Comparison of ENCODE assay signal across 26 cellular contexts in the genomic region with DNA sequence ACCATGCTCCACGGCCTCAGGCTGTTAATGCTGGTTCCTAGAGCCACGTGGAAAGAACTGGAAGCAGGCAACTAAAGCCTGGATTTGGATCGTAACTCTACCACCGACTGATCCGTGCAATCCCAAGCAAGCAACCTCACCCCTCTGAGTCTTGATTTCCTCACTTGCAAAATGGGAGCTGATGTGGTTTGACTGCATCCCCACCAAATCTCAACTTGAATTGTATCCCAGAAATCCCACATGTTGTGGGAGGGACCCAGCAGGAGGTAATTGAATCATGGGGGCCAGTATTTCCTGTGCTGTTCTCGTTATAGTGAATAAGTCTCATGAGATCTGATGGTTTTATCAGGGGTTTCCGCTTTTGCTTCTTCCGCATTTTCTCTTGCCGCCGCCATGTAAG. TPM values are rescaled to one million over a fixed set of nuclear protein-coding genes. Genes with fewer than 3 reads are reported as not detected.
DNase-seq lines count a peak whose midpoint lies in the region; ATAC-seq and TF ChIP-seq lines count a peak whose summit lies in the region.
"Had no signal": no experiment of that assay in that cellular context is flagged by ENCODE, and none has a peak within 500 bp of the region (broad histone marks: within the 10 kb centered on the region; RNA-seq: fewer than 3 reads in every experiment).

No MANE protein-coding gene starts in this region.

- H3K27me3 ChIP-seq in breast epithelium = no peaks in the 10 kb centered on the region
- H3K27me3 ChIP-seq in mammary epithelial cell (ENCODE audit: insufficient read depth, low read length) = no peaks in the 10 kb centered on the region
- peaks cover 4% of the 10 kb centered on the region for H3K27me3 ChIP-seq in adipocyte (replicated peaks; ENCODE audit: control insufficient read depth, insufficient read depth, low read length)
- no peaks in the 10 kb centered on the region for H3K27me3 ChIP-seq in naive thymus-derived CD4-positive, alpha-beta T cell (ENCODE audit: control insufficient read depth in 2 of 2, insufficient read depth in 2 of 2, low read length in 2 of 2)
- no peaks in the 10 kb centered on the region for H3K27me3 ChIP-seq in SK-N-SH (ENCODE audit: insufficient read depth)
- H3K27me3 ChIP-seq: cardiac muscle cell, gastroesophageal sphincter, vagina had no signal

- 81% methylated on average over 9 of the region's 10 CpGs for WGBS in mammary epithelial cell (ENCODE audit: low coverage, missing lambda C conversion rate)
- WGBS in SK-N-SH (ENCODE audit: low lambda C conversion rate) = 69% methylated on average over 10 of the region's 10 CpGs

- H3K27ac ChIP-seq in breast epithelium (no peak overlapping the region), mammary epithelial cell (ENCODE audit: insufficient read depth, low read depth, low read length) (no peak overlapping the region), SK-N-SH (ENCODE audit: low read depth in 2 of 2, low read length in 1 of 2) (no peak overlapping the region)
- H3K27ac ChIP-seq in naive thymus-derived CD4-positive, alpha-beta T cell (ENCODE audit: low read depth, low read length) = no peak overlapping the region
- H3K27ac ChIP-seq: 22Rv1, cardiac muscle cell, coronary artery, gastroesophageal sphincter, PC-9, psoas muscle, thoracic aorta, vagina had no signal

- TF ChIP-seq CTCF in breast epithelium (IDR thresholded peaks at IDR 0.05) (no peak), mammary epithelial cell (conservative IDR thresholded peaks at IDR 0.05 in 1 of 2, IDR thresholded peaks at IDR 0.05 in 1 of 2; ENCODE audit: extremely low read depth in 1 of 2, insufficient read depth in 1 of 2, low read depth in 1 of 2, low read length in 2 of 2) (no peak), SK-N-SH (IDR thresholded peaks at IDR 0.05) (no peak)

- no peaks in the 10 kb centered on the region for H3K79me2 ChIP-seq in mammary epithelial cell (ENCODE audit: insufficient read depth, low read length)
- no peaks in the 10 kb centered on the region for H3K79me2 ChIP-seq in SK-N-SH (ENCODE audit: insufficient read depth)

- H3K4me2 ChIP-seq in mammary epithelial cell (ENCODE audit: insufficient read depth, low read depth, low read length) = no peak overlapping the region
- H3K4me2 ChIP-seq in SK-N-SH = no peak overlapping the region

- H3K27ac Mint-ChIP-seq in naive thymus-derived CD4-positive, alpha-beta T cell = no peak overlapping the region
- H3K27ac Mint-ChIP-seq: activated CD8-positive, alpha-beta memory T cell treated with anti-CD3 and anti-CD28 coated beads, Interleukin-2, amount 10 ng/mL, durations not matched to agents 7 days and 5 days; activated T-cell treated with anti-CD3 and anti-CD28 coated beads, Interleukin-2, amount 50 U/mL, for 72 hours; IgD-negative memory B cell; naive B cell; WTC11 had no signal

- in situ Hi-C loops in mammary epithelial cell (cut with MboI; ENCODE audit: low sequenced_read_pairs in 2 of 2) = loop anchor here in 1 of 2 donors (10.0 kb wide), 1 partner anchor 151 kb away; a partner anchor contains a TSS

- no peaks in the 10 kb centered on the region for H3K4me1 ChIP-seq in breast epithelium
- peaks cover 7% of the 10 kb centered on the region for H3K4me1 ChIP-seq in mammary epithelial cell (ENCODE audit: insufficient read depth, low read length)
- peaks cover 3% of the 10 kb centered on the region for H3K4me1 ChIP-seq in adipocyte (ENCODE audit: control insufficient read depth, insufficient read depth, low read length)
- H3K4me1 ChIP-seq in naive thymus-derived CD4-positive, alpha-beta T cell (ENCODE audit: control insufficient read depth in 2 of 2, insufficient read depth in 2 of 2, low read length in 2 of 2) = no peaks in the 10 kb centered on the region
- peaks cover 0 to 6% of the 10 kb centered on the region in 2 experiments; a peak in 1 of 4 replicates for H3K4me1 ChIP-seq in SK-N-SH (ENCODE audit: control insufficient read depth in 1 of 2, insufficient read depth in 2 of 2, low read depth in 1 of 2, low read length in 1 of 2)
- H3K4me1 ChIP-seq: psoas muscle, vagina had no signal

- H3K9me3 Mint-ChIP-seq in naive thymus-derived CD4-positive, alpha-beta T cell = peaks cover 0 to 4% (median 0%) of the 10 kb centered on the region in 11 donors
- H3K9me3 Mint-ChIP-seq: activated T-cell treated with anti-CD3 and anti-CD28 coated beads, Interleukin-2, amount 50 U/mL, for 72 hours had no signal

- no peak overlapping the region for H3K9ac ChIP-seq in mammary epithelial cell (ENCODE audit: insufficient read depth, low read length)
- H3K9ac ChIP-seq in adipocyte (ENCODE audit: low read length) = no peak overlapping the region
- H3K9ac ChIP-seq in SK-N-SH = no peak overlapping the region

- no peak for TF ChIP-seq RAD21 in SK-N-SH (IDR thresholded peaks at IDR 0.05; ENCODE audit: low read length)

- dilution Hi-C loops in mammary epithelial cell (cut with HindIII; ENCODE audit: low sequenced_read_pairs) = no loop called here

- ATAC-seq in GM21529 (IDR thresholded peaks at IDR 0.05; ENCODE audit: unreplicated experiment) = no peak
- no peak for ATAC-seq in naive thymus-derived CD4-positive, alpha-beta T cell
- ATAC-seq in GM21515 (IDR thresholded peaks at IDR 0.05; ENCODE audit: unreplicated experiment) = no peak
- ATAC-seq: Right ventricle myocardium inferior had no signal

- no TSS peak for BruUV-seq in mammary epithelial cell (replicated peaks; lab: Mats Ljungman, UMichigan)

- no peaks in the 10 kb centered on the region for H3K36me3 Mint-ChIP-seq in naive thymus-derived CD4-positive, alpha-beta T cell
- H3K36me3 Mint-ChIP-seq: activated CD8-positive, alpha-beta memory T cell treated with anti-CD3 and anti-CD28 coated beads, Interleukin-2, amount 10 ng/mL, durations not matched to agents 7 days and 5 days; IgD-negative memory B cell; naive B cell had no signal

- H3K4me1 Mint-ChIP-seq in naive thymus-derived CD4-positive, alpha-beta T cell = peaks cover 0 to 5% (median 0%) of the 10 kb centered on the region in 7 donors
- H3K4me1 Mint-ChIP-seq: WTC11 had no signal

- no peak overlapping the region for H3K4me3 Mint-ChIP-seq in naive thymus-derived CD4-positive, alpha-beta T cell
- H3K4me3 Mint-ChIP-seq: activated CD8-positive, alpha-beta memory T cell treated with anti-CD3 and anti-CD28 coated beads, Interleukin-2, amount 10 ng/mL, durations not matched to agents 7 days and 5 days; activated T-cell treated with anti-CD3 and anti-CD28 coated beads, Interleukin-2, amount 50 U/mL, for 72 hours; IgD-negative memory B cell; naive B cell; WTC11 had no signal

- peaks cover 0 to 4% (median 0%) of the 10 kb centered on the region in 5 donors for H3K27me3 Mint-ChIP-seq in naive thymus-derived CD4-positive, alpha-beta T cell

- H3K9me3 ChIP-seq in breast epithelium = no peaks in the 10 kb centered on the region
- H3K9me3 ChIP-seq in mammary epithelial cell (replicated peaks; ENCODE audit: insufficient read depth, low read length) = no peaks in the 10 kb centered on the region
- H3K9me3 ChIP-seq in adipocyte (ENCODE audit: control insufficient read depth, low read length) = no peaks in the 10 kb centered on the region
- H3K9me3 ChIP-seq in naive thymus-derived CD4-positive, alpha-beta T cell (ENCODE audit: control insufficient read depth in 2 of 3, low read length in 3 of 3) = no peaks in the 10 kb centered on the region
- H3K9me3 ChIP-seq in SK-N-SH = no peaks in the 10 kb centered on the region
- H3K9me3 ChIP-seq: gastroesophageal sphincter, psoas muscle, thoracic aorta, vagina had no signal

- H3K4me3 ChIP-seq in breast epithelium (peak overlapping the region in 2 of 3 donors; percentile 4 to 23), mammary epithelial cell (replicated peaks in 1 of 3; ENCODE audit: insufficient read depth in 1 of 3, low read depth in 2 of 3, low read length in 3 of 3) (no peak overlapping the region), adipocyte (ENCODE audit: low read length) (no peak overlapping the region), SK-N-SH (ENCODE audit: low read depth in 2 of 2, low read length in 1 of 2) (no peak overlapping the region)
- no peak overlapping the region for H3K4me3 ChIP-seq in naive thymus-derived CD4-positive, alpha-beta T cell (ENCODE audit: low read length)
- H3K4me3 ChIP-seq: cardiac muscle cell, coronary artery, gastroesophageal sphincter, PC-9, psoas muscle, thoracic aorta, vagina had no signal

- DNase-seq in breast epithelium (ENCODE audit: low spot score in 2 of 2) (no peak), mammary epithelial cell (no peak), adipocyte (ENCODE audit: low read depth) (peak; percentile 39), fibroblast of gingiva (ENCODE audit: low read depth) (peak; percentile 42), SK-N-SH (no peak)
- no peak for DNase-seq in naive thymus-derived CD4-positive, alpha-beta T cell
- DNase-seq: GF-D8, NCI-H524 treated with DMSO at 0.1 percent for 48 hours had no signal

- intact Hi-C loops in breast epithelium (cut with DNase I; ENCODE audit: low total_unique reads) (no loop called here), mammary epithelial cell (cut with micrococcal nuclease) (no loop called here)
- intact Hi-C loops in naive thymus-derived CD4-positive, alpha-beta T cell (cut with micrococcal nuclease) = no loop called here

- no peaks in the 10 kb centered on the region for H3F3A ChIP-seq in SK-N-SH (replicated peaks; ENCODE audit: insufficient read depth)

- no peak overlapping the region for H2AFZ ChIP-seq in mammary epithelial cell (ENCODE audit: low read depth, low read length)
- no peak overlapping the region for H2AFZ ChIP-seq in SK-N-SH (ENCODE audit: low read depth)
- H2AFZ ChIP-seq: PC-9 had no signal

- CTCF ChIA-PET in mammary epithelial cell (lab: Charles Lee; ENCODE audit: low non-redundant PET) (no interaction called here), SK-N-SH (lab: Yijun Ruan, JAX) (interaction anchor here (0.6 to 4.3 kb wide), 50 partner anchors 8 to 277 kb away, joined by 3 to 26 read pairs (median 4); a partner anchor contains a TSS)
- CTCF ChIA-PET in naive thymus-derived CD4-positive, alpha-beta T cell (lab: Charles Lee) = interaction anchor here (0.7 to 1.6 kb wide), 4 partner anchors 18 to 178 kb away, joined by 3 to 5 read pairs (median 3); no protein-coding TSS in a partner anchor

- H4K20me1 ChIP-seq in mammary epithelial cell (ENCODE audit: insufficient read depth, low read length) (no peaks in the 10 kb centered on the region), SK-N-SH (ENCODE audit: insufficient read depth) (no peaks in the 10 kb centered on the region)

- TF ChIP-seq EP300 in SK-N-SH (IDR thresholded peaks at IDR 0.05; ENCODE audit: borderline replicate concordance in 1 of 2, low read depth in 1 of 2, low read length in 1 of 2) = no peak

- H3K9me2 ChIP-seq in SK-N-SH = no peaks in the 10 kb centered on the region

- POLR2A ChIA-PET in naive thymus-derived CD4-positive, alpha-beta T cell (lab: Charles Lee) = no interaction called here
- POLR2A ChIA-PET in SK-N-SH (lab: Yijun Ruan, JAX) = no interaction called here

- no peak for TF ChIP-seq POLR2A in breast epithelium (IDR thresholded peaks at IDR 0.05)

- H3K36me3 ChIP-seq in breast epithelium (no peaks in the 10 kb centered on the region), mammary epithelial cell (ENCODE audit: insufficient read depth, low read length) (no peaks in the 10 kb centered on the region), adipocyte (ENCODE audit: control insufficient read depth, insufficient read depth, low read length, severe bottlenecking) (no peaks in the 10 kb centered on the region), SK-N-SH (replicated peaks in 1 of 2; ENCODE audit: control insufficient read depth in 1 of 2, insufficient read depth in 2 of 2, low read length in 1 of 2) (no peaks in the 10 kb centered on the region)
- H3K36me3 ChIP-seq in naive thymus-derived CD4-positive, alpha-beta T cell (ENCODE audit: control insufficient read depth in 2 of 3, insufficient read depth in 3 of 3, low read length in 3 of 3) = no peaks in the 10 kb centered on the region
- H3K36me3 ChIP-seq: cardiac muscle cell, gastroesophageal sphincter, thoracic aorta, vagina had no signal

RNA-seq across cellular contexts. Expression of a gene that starts 58.3 kb away (rescaled TPM):
- total RNA-seq in breast epithelium (1 to 10 TPM in 2 of 3 donors, not detected in 1; 1.0 to 2.3 TPM), mammary epithelial cell (under 1 TPM; 0.12 to 0.33 TPM)
- polyA plus RNA-seq in mammary epithelial cell (0.03 TPM), SK-N-SH (2012; rRNA removed) (0.48 and 0.55 TPM in 2 replicates)
- not detected for polyA minus RNA-seq in mammary epithelial cell
- 1 to 10 TPM in 1 of 5 experiments, under 1 TPM in 1, not detected in 3; 0.19 to 1.1 TPM for total RNA-seq in naive thymus-derived CD4-positive, alpha-beta T cell
- not detected for polyA plus RNA-seq in naive thymus-derived CD4-positive, alpha-beta T cell
- 0.26 and 0.31 TPM in 2 replicates for polyA plus RNA-seq in SK-N-SH (2012; cell fraction: cytosol; rRNA removed)
- polyA plus RNA-seq in SK-N-SH (2012; cell fraction: nucleus; rRNA removed) = 0.82 and 1.5 TPM in 2 replicates
- total RNA-seq: activated CD8-positive, alpha-beta memory T cell treated with anti-CD3 and anti-CD28 coated beads, Interleukin-2, amount 10 ng/mL, durations not matched to agents 7 days and 5 days; left lobe of liver; Right ventricle myocardium inferior; vagina had no signal
- polyA plus RNA-seq: BJ, IgD-negative memory B cell had no signal

Comparison
In these comparisons a context has a peak if more than half of its experiments do, and no peak if none do; other contexts are left out.
1. H3K4me3 ChIP-seq: peak in breast epithelium (2 of 3); none in mammary epithelial cell (0 of 3), adipocyte (single experiment), naive thymus-derived CD4-positive, alpha-beta T cell (single experiment) and SK-N-SH (0 of 2).
2. DNase-seq: peak in adipocyte (single experiment) and fibroblast of gingiva (single experiment); none in breast epithelium (0 of 2), mammary epithelial cell (single experiment), naive thymus-derived CD4-positive, alpha-beta T cell (0 of 9) and SK-N-SH (single experiment).